33 cellular contexts compared by ENCODE assay signal in genomic region chr17:40187238-40187637, GRCh38.
"Had no signal": no experiment of that assay in that cellular context is flagged by ENCODE, and none has a peak within 500 bp of the region (broad histone marks: within the 10 kb centered on the region; RNA-seq: fewer than 3 reads in every experiment).

No MANE protein-coding gene starts in this region.

- H3K4me3 ChIP-seq: adrenal gland, body of pancreas, colonic mucosa, esophagus muscularis mucosa, gastrocnemius medialis, heart left ventricle had no signal

- H3K9me3 Mint-ChIP-seq: activated CD4-positive, alpha-beta memory T cell treated with anti-CD3 and anti-CD28 coated beads for 36 hours; activated CD4-positive, alpha-beta T cell treated with anti-CD3 and anti-CD28 coated beads, Interleukin-2, amount 10 ng/mL, durations not matched to agents 24 days and 14 days; activated naive CD4-positive, alpha-beta T cell treated with anti-CD3 and anti-CD28 coated beads for 36 hours; activated naive CD4-positive, alpha-beta T cell treated with anti-CD3 and anti-CD28 coated beads, Interleukin-2, amount 50 U/mL, for 24 hours; activated naive CD8-positive, alpha-beta T cell treated with anti-CD3 and anti-CD28 coated beads for 36 hours; activated naive CD8-positive, alpha-beta T cell treated with anti-CD3 and anti-CD28 coated beads, Interleukin-2, amount 50 U/mL, for 24 hours; activated T-helper 1 cell treated with anti-CD3 and anti-CD28 coated beads, Interleukin-12 subunit alpha, Interleukin-12 subunit beta, Interleukin-2, Interleukin-4 antibody, amounts not matched to agents 30 ng/mL and 10 ng/mL and 1 ng/mL, durations not matched to agents 14 hours and 24 hours and 36 hours; activated T-helper 2 cell treated with anti-CD3 and anti-CD28 coated beads, Interferon-gamma antibody, Interleukin-2, Interleukin-4, amounts not matched to agents 10 μg/mL and 5 μg/mL and 100 μg/mL, durations not matched to agents 14 hours and 24 hours and 36 hours; T-cell; T-helper 1 cell treated with Interleukin-12 subunit alpha and Interleukin-12 subunit beta and Interleukin-4 antibody, amounts not matched to agents 30 μg/mL and 1 μg/mL, for 36 hours had no signal

- H3K27me3 Mint-ChIP-seq: activated CD4-positive, alpha-beta memory T cell treated with anti-CD3 and anti-CD28 coated beads for 36 hours; activated CD4-positive, alpha-beta T cell treated with anti-CD3 and anti-CD28 coated beads for 36 hours; activated naive CD4-positive, alpha-beta T cell treated with anti-CD3 and anti-CD28 coated beads, Interleukin-2, amount 50 U/mL, for 24 hours; activated naive CD8-positive, alpha-beta T cell treated with anti-CD3 and anti-CD28 coated beads for 36 hours; activated naive CD8-positive, alpha-beta T cell treated with anti-CD3 and anti-CD28 coated beads, Interleukin-2, amount 50 U/mL, for 24 hours; T-cell had no signal

- H3K4me1 ChIP-seq: colonic mucosa, foreskin keratinocyte had no signal

- DNase-seq: activated CD4-positive, alpha-beta memory T cell treated with anti-CD3 and anti-CD28 coated beads for 36 hours; activated CD4-positive, alpha-beta T cell treated with anti-CD3 and anti-CD28 coated beads for 36 hours; activated CD4-positive, alpha-beta T cell treated with anti-CD3 and anti-CD28 coated beads, Interleukin-2, amount 10 ng/mL, durations not matched to agents 24 days and 14 days; activated CD4-positive, CD25-positive, alpha-beta regulatory T cell; activated CD4-positive, CD25-positive, alpha-beta regulatory T cell treated with anti-CD3 and anti-CD28 coated beads, Interleukin-2, amount 50 U/mL, for 72 hours; activated CD8-positive, alpha-beta memory T cell treated with anti-CD3 and anti-CD28 coated beads, Interleukin-2, amount 50 U/mL, for 48 hours; activated effector memory CD4-positive, alpha-beta T cell treated with anti-CD3 and anti-CD28 coated beads, Interleukin-2, amount 50 U/mL, for 16 hours; activated naive CD4-positive, alpha-beta T cell treated with anti-CD3 and anti-CD28 coated beads for 36 hours; activated naive CD8-positive, alpha-beta T cell treated with anti-CD3 and anti-CD28 coated beads for 36 hours; activated naive CD8-positive, alpha-beta T cell treated with anti-CD3 and anti-CD28 coated beads, Interleukin-2, amount 50 U/mL, for 24 hours; activated T-cell treated with anti-CD3 and anti-CD28 coated beads for 4 hours; activated T-cell treated with anti-CD3 and anti-CD28 coated beads, Interleukin-2, amount 50 U/mL, for 48 hours; adrenal gland; amygdala; aorta; body of pancreas; caudate nucleus; cerebellar nuclear complex; colonic mucosa; effector CD8-positive, alpha-beta T cell; foreskin keratinocyte; gastrocnemius medialis; glutamatergic neuron; heart left ventricle; SW 1271; T-cell; T-helper 9 cell; WERI-Rb-1 had no signal

- H3K27ac ChIP-seq: adrenal gland, body of pancreas, colonic mucosa, esophagus muscularis mucosa, foreskin keratinocyte, gastrocnemius medialis, heart left ventricle, WERI-Rb-1 had no signal

- H3K27me3 ChIP-seq: adrenal gland, body of pancreas, colonic mucosa, esophagus muscularis mucosa, foreskin keratinocyte, gastrocnemius medialis, heart left ventricle had no signal

- H3K36me3 Mint-ChIP-seq: activated naive CD4-positive, alpha-beta T cell treated with anti-CD3 and anti-CD28 coated beads, Interleukin-2, amount 50 U/mL, for 24 hours; activated naive CD8-positive, alpha-beta T cell treated with anti-CD3 and anti-CD28 coated beads for 36 hours; T-cell had no signal

- H3K9me3 ChIP-seq: adrenal gland, body of pancreas, colonic mucosa, esophagus muscularis mucosa, gastrocnemius medialis, heart left ventricle had no signal

- H3K4me3 Mint-ChIP-seq: activated CD4-positive, alpha-beta memory T cell treated with anti-CD3 and anti-CD28 coated beads for 36 hours; activated CD4-positive, alpha-beta T cell treated with anti-CD3 and anti-CD28 coated beads for 36 hours; activated CD4-positive, alpha-beta T cell treated with anti-CD3 and anti-CD28 coated beads, Interleukin-2, amount 10 ng/mL, durations not matched to agents 24 days and 14 days; activated naive CD4-positive, alpha-beta T cell treated with anti-CD3 and anti-CD28 coated beads for 36 hours; activated naive CD4-positive, alpha-beta T cell treated with anti-CD3 and anti-CD28 coated beads, Interleukin-2, amount 50 U/mL, for 24 hours; activated naive CD8-positive, alpha-beta T cell treated with anti-CD3 and anti-CD28 coated beads for 36 hours; activated naive CD8-positive, alpha-beta T cell treated with anti-CD3 and anti-CD28 coated beads, Interleukin-2, amount 50 U/mL, for 24 hours; activated T-helper 1 cell treated with anti-CD3 and anti-CD28 coated beads, Interleukin-12 subunit alpha, Interleukin-12 subunit beta, Interleukin-2, Interleukin-4 antibody, amounts not matched to agents 30 ng/mL and 10 ng/mL and 1 ng/mL, durations not matched to agents 14 hours and 24 hours and 36 hours; T-cell; T-helper 1 cell treated with Interleukin-12 subunit alpha and Interleukin-12 subunit beta and Interleukin-4 antibody, amounts not matched to agents 30 μg/mL and 1 μg/mL, for 36 hours had no signal

- H3K36me3 ChIP-seq: adrenal gland, gastrocnemius medialis had no signal

- ATAC-seq: activated CD4-positive, alpha-beta T cell treated with anti-CD3 and anti-CD28 coated beads for 36 hours; activated naive CD8-positive, alpha-beta T cell treated with anti-CD3 and anti-CD28 coated beads, Interleukin-2, amount 50 U/mL, for 24 hours; body of pancreas; foreskin keratinocyte; gastrocnemius medialis; heart left ventricle; T-cell had no signal

- H3K27ac Mint-ChIP-seq: activated CD4-positive, alpha-beta memory T cell treated with anti-CD3 and anti-CD28 coated beads for 36 hours; activated CD4-positive, alpha-beta T cell treated with anti-CD3 and anti-CD28 coated beads for 36 hours; activated CD4-positive, alpha-beta T cell treated with anti-CD3 and anti-CD28 coated beads, Interleukin-2, amount 10 ng/mL, durations not matched to agents 24 days and 14 days; activated naive CD4-positive, alpha-beta T cell treated with anti-CD3 and anti-CD28 coated beads for 36 hours; activated naive CD4-positive, alpha-beta T cell treated with anti-CD3 and anti-CD28 coated beads, Interleukin-2, amount 50 U/mL, for 24 hours; activated naive CD8-positive, alpha-beta T cell treated with anti-CD3 and anti-CD28 coated beads for 36 hours; activated naive CD8-positive, alpha-beta T cell treated with anti-CD3 and anti-CD28 coated beads, Interleukin-2, amount 50 U/mL, for 24 hours; activated T-helper 1 cell treated with anti-CD3 and anti-CD28 coated beads, Interleukin-12 subunit alpha, Interleukin-12 subunit beta, Interleukin-2, Interleukin-4 antibody, amounts not matched to agents 30 ng/mL and 10 ng/mL and 1 ng/mL, durations not matched to agents 14 hours and 24 hours and 36 hours; activated T-helper 2 cell treated with anti-CD3 and anti-CD28 coated beads, Interferon-gamma antibody, Interleukin-2, Interleukin-4, amounts not matched to agents 10 μg/mL and 5 μg/mL and 100 μg/mL, durations not matched to agents 14 hours and 24 hours and 36 hours; T-cell; T-helper 1 cell treated with Interleukin-12 subunit alpha and Interleukin-12 subunit beta and Interleukin-4 antibody, amounts not matched to agents 30 μg/mL and 1 μg/mL, for 36 hours had no signal
